ENCODE assay signal across 1 cellular context in the genomic region with DNA sequence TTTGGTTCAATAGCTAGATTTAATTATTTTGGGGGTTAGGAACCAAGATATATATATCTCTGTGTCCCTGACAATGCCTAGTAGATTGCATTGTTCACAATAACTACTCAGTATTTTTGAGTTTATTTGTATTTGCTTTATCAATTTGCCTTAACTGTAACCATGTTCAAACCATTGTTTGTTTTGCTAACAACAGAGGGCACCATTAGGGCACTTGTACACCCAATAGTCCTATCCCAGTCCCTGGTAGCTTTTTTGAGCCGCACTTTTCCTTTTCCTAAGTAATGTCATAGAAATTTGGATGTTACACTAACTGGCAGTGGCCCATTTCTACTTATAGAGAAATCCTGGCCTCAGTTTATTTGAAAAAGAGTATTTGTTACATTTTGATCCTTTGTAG.
TF ChIP-seq lines count a peak whose summit lies in the region.

No MANE protein-coding gene starts in this region.

TF ChIP-seq in WTC11, 78 proteins besides CTCF, POLR2A, EP300 and RAD21:
- TF ChIP-seq OVOL2 (CRISPR knock-in tag; IDR thresholded peaks at IDR 0.05; ENCODE audit: borderline replicate concordance) (no peak), ELF4 (CRISPR knock-in tag; IDR thresholded peaks at IDR 0.05; ENCODE audit: low read depth) (no peak), NFYB (CRISPR knock-in tag; conservative IDR thresholded peaks at IDR 0.05; ENCODE audit: low read depth) (no peak), ZNF121 (CRISPR knock-in tag; IDR thresholded peaks at IDR 0.05) (no peak), GTF2I (CRISPR knock-in tag; conservative IDR thresholded peaks at IDR 0.05) (no peak), SP1 (CRISPR knock-in tag; conservative IDR thresholded peaks at IDR 0.05) (no peak)
- TF ChIP-seq, protein P1, sequence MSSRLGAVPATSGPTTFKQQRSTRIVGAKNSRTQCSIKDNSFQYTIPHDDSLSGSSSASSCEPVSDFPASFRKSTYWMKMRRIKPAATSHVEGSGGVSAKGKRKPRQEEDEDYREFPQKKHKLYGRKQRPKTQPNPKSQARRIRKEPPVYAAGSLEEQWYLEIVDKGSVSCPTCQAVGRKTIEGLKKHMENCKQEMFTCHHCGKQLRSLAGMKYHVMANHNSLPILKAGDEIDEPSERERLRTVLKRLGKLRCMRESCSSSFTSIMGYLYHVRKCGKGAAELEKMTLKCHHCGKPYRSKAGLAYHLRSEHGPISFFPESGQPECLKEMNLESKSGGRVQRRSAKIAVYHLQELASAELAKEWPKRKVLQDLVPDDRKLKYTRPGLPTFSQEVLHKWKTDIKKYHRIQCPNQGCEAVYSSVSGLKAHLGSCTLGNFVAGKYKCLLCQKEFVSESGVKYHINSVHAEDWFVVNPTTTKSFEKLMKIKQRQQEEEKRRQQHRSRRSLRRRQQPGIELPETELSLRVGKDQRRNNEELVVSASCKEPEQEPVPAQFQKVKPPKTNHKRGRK (CRISPR knock-in tag; IDR thresholded peaks at IDR 0.05; ENCODE audit: borderline replicate concordance), result no peak
